11 cellular contexts compared by ENCODE assay signal in the genomic region with DNA sequence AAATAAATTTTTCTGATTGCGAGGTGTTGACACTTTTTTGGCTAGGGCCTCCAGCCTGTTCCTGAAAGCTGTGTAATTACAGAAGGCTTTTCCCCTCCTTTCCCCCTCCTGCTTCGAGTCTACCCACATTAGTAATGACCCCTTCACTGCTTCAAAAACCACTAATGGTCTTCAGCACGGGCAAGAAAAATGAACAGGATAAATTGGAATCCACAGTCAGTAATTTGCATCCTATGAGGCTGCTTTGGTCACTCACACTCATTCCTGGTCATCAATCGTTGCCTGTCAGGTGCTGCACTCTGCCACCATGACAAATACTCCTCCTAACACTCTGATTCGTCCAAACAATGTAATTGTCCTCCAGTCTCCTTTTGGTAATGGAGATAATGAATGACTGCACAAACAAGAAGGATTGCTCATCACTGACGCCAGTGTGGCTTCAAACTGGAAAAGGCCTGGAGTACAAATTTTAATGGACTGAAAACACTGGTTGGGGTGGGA.
DNase-seq lines count a peak whose midpoint lies in the region; ATAC-seq and TF ChIP-seq lines count a peak whose summit lies in the region.
"Had no signal": no experiment of that assay in that cellular context is flagged by ENCODE, and none has a peak within 500 bp of the region (broad histone marks: within the 10 kb centered on the region; RNA-seq: fewer than 3 reads in every experiment).

No MANE protein-coding gene starts in this region.

- no peaks in the 10 kb centered on the region for H3K27me3 Mint-ChIP-seq in HFFc6 (ENCODE audit: insufficient read depth)

- peaks cover 0 to 12% (median 0%) of the 10 kb centered on the region in 9 donors for H3K36me3 ChIP-seq in heart right ventricle
- H3K36me3 ChIP-seq: BLaER1 had no signal

- TF ChIP-seq CTCF in HFFc6 (IDR thresholded peaks at IDR 0.05) (no peak), heart right ventricle (IDR thresholded peaks at IDR 0.05) (no peak)

- no peaks in the 10 kb centered on the region for H3K9me3 ChIP-seq in heart right ventricle
- H3K9me3 ChIP-seq: BLaER1 had no signal

- DNase-seq in A172 (ENCODE audit: low spot score) (peak; percentile 92), HFFc6 (peak; percentile 91), SHP77 (lab: John Stamatoyannopoulos, UW) (peak; percentile 70 to 90), heart right ventricle (no peak), NCI-H345 (lab: John Stamatoyannopoulos, UW) (no peak), GDM1 (lab: John Stamatoyannopoulos, UW) (no peak), globus pallidus (ENCODE audit: low spot score) (no peak), GF-D8 (lab: John Stamatoyannopoulos, UW) (no peak)
- DNase-seq: T-helper 9 cell had no signal

- H3K4me3 Mint-ChIP-seq in HFFc6, result peak overlapping the region; percentile 65

- H3K4me3 ChIP-seq in heart right ventricle, result no peak overlapping the region
- H3K4me3 ChIP-seq: BLaER1 had no signal

- peak overlapping the region in 5 of 10 donors; percentile 8 to 32 (median 15) for H3K27ac ChIP-seq in heart right ventricle
- H3K27ac ChIP-seq: BLaER1, HL-60 had no signal

- H3K36me3 Mint-ChIP-seq in HFFc6 (ENCODE audit: low read depth), result peaks cover 22% of the 10 kb centered on the region

- H3K4me1 Mint-ChIP-seq in HFFc6 (ENCODE audit: low read depth), result peaks cover 47% of the 10 kb centered on the region

- no peaks in the 10 kb centered on the region for H3K9me3 Mint-ChIP-seq in HFFc6

- WGBS in heart right ventricle, 2 donors, result 28 to 35% methylated on average over 6 of the region's 6 CpGs

- peak overlapping the region; percentile 78 for H3K27ac Mint-ChIP-seq in HFFc6

- intact Hi-C loops in heart right ventricle (cut with DNase I), result no loop called here

- peak in 6 of 8 donors; percentile 45 to 84 (median 77) for ATAC-seq in heart right ventricle

- H3K27me3 ChIP-seq in heart right ventricle, result no peaks in the 10 kb centered on the region
- H3K27me3 ChIP-seq: BLaER1 had no signal

- peaks cover 0 to 43% (median 9%) of the 10 kb centered on the region in 9 donors for H3K4me1 ChIP-seq in heart right ventricle
- H3K4me1 ChIP-seq: BLaER1 had no signal

Comparison
In these comparisons a context has a peak if more than half of its experiments do, and no peak if none do; other contexts are left out.
1. DNase-seq: peak in A172 (single experiment), HFFc6 (single experiment) and SHP77 (2 of 2); none in heart right ventricle (0 of 2), NCI-H345 (single experiment), GDM1 (single experiment), globus pallidus (single experiment) and GF-D8 (single experiment).